In the genomic region with DNA sequence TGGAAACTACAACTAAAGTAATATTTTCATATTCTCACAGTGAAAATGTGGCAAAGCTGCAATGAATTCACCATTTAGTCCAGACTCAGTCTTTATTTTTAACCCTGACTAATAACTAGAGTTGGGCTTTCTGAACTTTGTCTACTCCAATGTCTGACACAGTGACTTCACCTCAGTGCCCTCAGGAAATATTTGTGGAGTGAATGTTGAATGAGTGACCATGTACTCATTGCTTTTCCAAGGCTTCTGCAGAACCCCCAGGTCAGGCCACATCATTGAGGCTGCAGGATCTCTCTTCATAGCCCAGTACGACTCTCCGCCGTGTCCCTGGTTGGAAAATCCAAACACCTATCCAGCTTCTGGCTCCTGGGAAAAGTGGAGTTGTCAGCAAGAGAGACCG, we compare ENCODE assay signal across 21 cellular contexts. TPM values are rescaled to one million over a fixed set of nuclear protein-coding genes. Genes with fewer than 3 reads are reported as not detected.
A peak's percentile ranks its signal among the peaks of the same experiment; 100 is the strongest.
DNase-seq lines count a peak whose midpoint lies in the region; TF ChIP-seq lines count a peak whose summit lies in the region.
"Had no signal": no experiment of that assay in that cellular context is flagged by ENCODE, and none has a peak within 500 bp of the region (broad histone marks: within the 10 kb centered on the region; RNA-seq: fewer than 3 reads in every experiment).

No MANE protein-coding gene starts in this region.

- H3K27me3 ChIP-seq in GM23248 (replicated peaks; ENCODE audit: insufficient read depth) = no peaks in the 10 kb centered on the region
- H3K27me3 ChIP-seq: tibial artery had no signal

- H3K36me3 ChIP-seq in GM23248 (ENCODE audit: low read depth) = peaks cover 21% of the 10 kb centered on the region
- H3K36me3 ChIP-seq: neutrophil had no signal

- peak; percentile 23 for DNase-seq in A172 (ENCODE audit: low spot score)
- DNase-seq in GM23248 = peak; percentile 91
- DNase-seq in glomerular visceral epithelial cell (ENCODE audit: extremely low spot score) = peak; percentile 68
- DNase-seq in GM20000 (ENCODE audit: low spot score) = no peak
- no peak for DNase-seq in mucosa of gallbladder (ENCODE audit: low spot score)
- no peak for DNase-seq in retina
- DNase-seq in activated gamma-delta T cell treated with Interleukin-2 at 50 U/mL for 16 hours = no peak
- DNase-seq: activated CD4-positive, alpha-beta T cell treated with anti-CD3 and anti-CD28 coated beads, Interleukin-2, amount 50 U/mL, for 1 hour; caudate nucleus; hippocampal formation; NCI-H1048; NCI-H510A; stimulated activated CD4-positive, alpha-beta T cell treated with anti-CD3 and anti-CD28 coated beads, Interleukin-12 subunit alpha, Interleukin-12 subunit beta, amount 100 ng/mL, for 4 hours; T-helper 2 cell; tibial artery had no signal

- in situ Hi-C loops in GM23248 (cut with MboI) = no loop called here

- H4K20me1 ChIP-seq in GM23248 (ENCODE audit: insufficient read depth) = peaks cover 3% of the 10 kb centered on the region; the same call in 1 of the 2 replicates

- TF ChIP-seq CTCF in WI38 (IDR thresholded peaks at IDR 0.05; ENCODE audit: low read depth, low read length) = no peak
- TF ChIP-seq CTCF in GM20000 (IDR thresholded peaks at IDR 0.05; ENCODE audit: extremely low read depth, missing control alignments) = no peak

- H3K4me1 ChIP-seq in GM23248 (ENCODE audit: insufficient read depth) = peaks cover 22% of the 10 kb centered on the region

- H3F3A ChIP-seq in GM23248 (ENCODE audit: insufficient read depth) = peaks cover 30% of the 10 kb centered on the region

- H3K9me3 ChIP-seq in GM23248 (ENCODE audit: low read depth) = no peaks in the 10 kb centered on the region
- H3K9me3 ChIP-seq: neutrophil, tibial artery had no signal

- peak overlapping the region; percentile 88 for H3K27ac ChIP-seq in GM23248
- H3K27ac ChIP-seq: A549, neutrophil, tibial artery had no signal

- H3K4me3 ChIP-seq in GM23248 (peak overlapping the region; percentile 94), WI38 (ENCODE audit: low read depth, low read length) (peak overlapping the region; percentile 87)
- H3K4me3 ChIP-seq: A549 had no signal

- no peaks in the 10 kb centered on the region for H3K9me2 ChIP-seq in GM23248 (ENCODE audit: insufficient read depth)

- peaks cover 61% of the 10 kb centered on the region for H3K79me2 ChIP-seq in GM23248 (ENCODE audit: insufficient read depth)

- peak overlapping the region; percentile 88 for H3K4me2 ChIP-seq in GM23248 (ENCODE audit: unreplicated experiment)
- H3K4me2 ChIP-seq: A549 had no signal

- no peak overlapping the region for H2AFZ ChIP-seq in GM23248

- peak overlapping the region; percentile 86 for H3K9ac ChIP-seq in GM23248

- WGBS in GM23248 (ENCODE audit: low coverage in 1 of 2, low lambda C conversion rate in 2 of 2, missing lambda C conversion rate in 2 of 2), 2 experiments = 21 to 23% methylated on average over 4 of the region's 4 CpGs

RNA-seq across cellular contexts. Expression of gene ZNF175, which starts 1.8 kb away (rescaled TPM):
- 0.72 and 0.96 TPM in 2 replicates for total RNA-seq in A172 (2014; rRNA removed; shearing (Covaris generic))
- total RNA-seq in GM23248 (2014; rRNA removed; shearing (Covaris generic)) = 2.4 and 2.9 TPM in 2 replicates
- 2.6 and 2.9 TPM in 2 replicates for polyA plus RNA-seq in GM23248 (2016; fragmentation: Nextera tagmentation; extraction: Ambion mirVana)
- total RNA-seq in mucosa of gallbladder = 9.4 TPM

RNA-seq across cellular contexts. Expression of gene SIGLEC6, which starts 41.4 kb away (rescaled TPM):
- total RNA-seq in A172 (2014; rRNA removed; shearing (Covaris generic)) = not detected in 2 replicates
- not detected in 2 replicates for total RNA-seq in GM23248 (2014; rRNA removed; shearing (Covaris generic))
- polyA plus RNA-seq in GM23248 (2016; fragmentation: Nextera tagmentation; extraction: Ambion mirVana) = not detected in 2 replicates
- 5.1 TPM for total RNA-seq in mucosa of gallbladder
- total RNA-seq: H1, HT-29 had no signal
- polyA plus RNA-seq: A549 had no signal

RNA-seq across cellular contexts. Expression of gene SIGLEC5, which starts 57.3 kb away (rescaled TPM):
- total RNA-seq in A172 (2014; rRNA removed; shearing (Covaris generic)) = not detected in 2 replicates
- not detected in 2 replicates for total RNA-seq in GM23248 (2014; rRNA removed; shearing (Covaris generic))
- not detected in 2 replicates for polyA plus RNA-seq in GM23248 (2016; fragmentation: Nextera tagmentation; extraction: Ambion mirVana)
- 1.1 TPM for total RNA-seq in mucosa of gallbladder
- total RNA-seq: activated T-helper 1 cell treated with anti-CD3 and anti-CD28 coated beads, Interleukin-12 subunit alpha, Interleukin-12 subunit beta, Interleukin-2, Interleukin-4 antibody, amounts not matched to agents 30 ng/mL and 10 ng/mL and 1 ng/mL, durations not matched to agents 14 hours and 24 hours and 36 hours; H1; HT-29 had no signal
- polyA plus RNA-seq: A549, H1 had no signal

Comparison
In these comparisons a context has a peak if more than half of its experiments do, and no peak if none do; other contexts are left out.
1. DNase-seq: peak in A172 (single experiment), GM23248 (single experiment) and glomerular visceral epithelial cell (single experiment); none in GM20000 (single experiment), mucosa of gallbladder (single experiment), retina (single experiment) and activated gamma-delta T cell treated with Interleukin-2 at 50 U/mL for 16 hours (single experiment).